ENCODE assay signal across 8 cellular contexts in genomic region chr1:113042336-113043143, GRCh38. TPM values are rescaled to one million over a fixed set of nuclear protein-coding genes. Genes with fewer than 3 reads are reported as not detected.
DNase-seq lines count a peak whose midpoint lies in the region; ATAC-seq and TF ChIP-seq lines count a peak whose summit lies in the region.

No MANE protein-coding gene starts in this region.

- WGBS in mammary epithelial cell (ENCODE audit: low coverage, missing lambda C conversion rate) = under 1% methylated on average over 10 of the region's 11 CpGs
- WGBS in sigmoid colon, 2 donors = 12 to 14% methylated on average over 11 of the region's 11 CpGs

- H3K79me2 ChIP-seq in mammary epithelial cell (ENCODE audit: insufficient read depth, low read length) = no peaks in the 10 kb centered on the region

- no peaks in the 10 kb centered on the region for H4K20me1 ChIP-seq in mammary epithelial cell (ENCODE audit: insufficient read depth, low read length)

- H3K4me1 ChIP-seq in Panc1 (ENCODE audit: control insufficient read depth, insufficient read depth, low read length) (no peaks in the 10 kb centered on the region), mammary epithelial cell (ENCODE audit: insufficient read depth, low read length) (peaks cover 31% of the 10 kb centered on the region), sigmoid colon (peaks cover 0 to 14% (median 10%) of the 10 kb centered on the region in 4 donors)

- CTCF ChIA-PET in Panc1 (lab: Charles Lee) = interaction anchor here (0.6 to 1.5 kb wide), 12 partner anchors 30 to 1384 kb away, joined by 3 to 13 read pairs (median 5); partner anchors contain the start of gene LRIG2
- CTCF ChIA-PET in mammary epithelial cell (lab: Charles Lee; ENCODE audit: low non-redundant PET) = interaction anchor here (0.5 to 0.9 kb wide), 5 partner anchors 94 to 326 kb away, joined by 3 to 17 read pairs (median 4); no protein-coding TSS in a partner anchor

- dilution Hi-C loops in mammary epithelial cell (cut with HindIII; ENCODE audit: low sequenced_read_pairs) = loop anchor here (5.0 kb wide), 3 partner anchors 95 to 325 kb away; partner anchors contain the start of gene PPM1J

- no peak for TF ChIP-seq EP300 in sigmoid colon (IDR thresholded peaks at IDR 0.05)

- peak; percentile 74 for ATAC-seq in GM18867 (IDR thresholded peaks at IDR 0.05; ENCODE audit: unreplicated experiment)
- ATAC-seq in Panc1 = peak; percentile 98

- no peak overlapping the region for H3K4me3 ChIP-seq in Panc1 (ENCODE audit: low read depth in 2 of 2, low read length in 2 of 2)
- H3K4me3 ChIP-seq in mammary epithelial cell (replicated peaks in 1 of 3; ENCODE audit: insufficient read depth in 1 of 3, low read depth in 2 of 3, low read length in 3 of 3) = no peak overlapping the region
- H3K4me3 ChIP-seq in iPS-18c (ENCODE audit: insufficient read depth, low read depth, low read length) = peak overlapping the region; percentile 25
- H3K4me3 ChIP-seq in sigmoid colon = no peak overlapping the region

- H3K27ac ChIP-seq in Panc1 (ENCODE audit: low read length) (no peak overlapping the region), mammary epithelial cell (ENCODE audit: insufficient read depth, low read depth, low read length) (peak overlapping the region; percentile 79), sigmoid colon (peak overlapping the region in 1 of 4 donors; percentile 39)

- H3K9ac ChIP-seq in mammary epithelial cell (ENCODE audit: insufficient read depth, low read length) = peak overlapping the region; percentile 56

- H3K36me3 ChIP-seq in Panc1 (ENCODE audit: control insufficient read depth, insufficient read depth, low read length) = no peaks in the 10 kb centered on the region
- no peaks in the 10 kb centered on the region for H3K36me3 ChIP-seq in mammary epithelial cell (ENCODE audit: insufficient read depth, low read length)
- no peaks in the 10 kb centered on the region for H3K36me3 ChIP-seq in sigmoid colon

- peak; percentile 77 for TF ChIP-seq CTCF in Panc1 (IDR thresholded peaks at IDR 0.05)
- TF ChIP-seq CTCF in mammary epithelial cell (conservative IDR thresholded peaks at IDR 0.05 in 1 of 2, IDR thresholded peaks at IDR 0.05 in 1 of 2; ENCODE audit: extremely low read depth in 1 of 2, insufficient read depth in 1 of 2, low read depth in 1 of 2, low read length in 2 of 2) = peak; percentile 41 to 71
- TF ChIP-seq CTCF in sigmoid colon (IDR thresholded peaks at IDR 0.05) = peak; percentile 51 to 67 (median 60)

- in situ Hi-C loops in Panc1 (cut with HindIII; ENCODE audit: low pct_unique_long_range_greater_than_20kb, low sequenced_read_pairs) (no loop called here), mammary epithelial cell (cut with MboI; ENCODE audit: low sequenced_read_pairs in 2 of 2) (loop anchor here (5.0 to 10.0 kb wide), 5 partner anchors 85 to 235 kb away; partner anchors contain the start of gene SLC16A1 (in 1 of the 2))

- H3K4me2 ChIP-seq in mammary epithelial cell (ENCODE audit: insufficient read depth, low read depth, low read length) = peak overlapping the region; percentile 68

- H3K9me3 ChIP-seq in Panc1 (ENCODE audit: control insufficient read depth, insufficient read depth, low read depth, low read length) (no peaks in the 10 kb centered on the region), mammary epithelial cell (replicated peaks; ENCODE audit: insufficient read depth, low read length) (no peaks in the 10 kb centered on the region), iPS-18c (ENCODE audit: control insufficient read depth, insufficient read depth, low read length) (no peaks in the 10 kb centered on the region), sigmoid colon (no peaks in the 10 kb centered on the region)

- intact Hi-C loops in Panc1 (cut with micrococcal nuclease; ENCODE audit: unreplicated experiment) = loop anchor here (1.0 to 10.0 kb wide), 4 partner anchors 88 to 325 kb away; partner anchors contain the start of genes PPM1J and SLC16A1
- intact Hi-C loops in mammary epithelial cell (cut with micrococcal nuclease) = loop anchor here (1.0 kb wide), 4 partner anchors 87 to 326 kb away; no protein-coding TSS in a partner anchor
- intact Hi-C loops in sigmoid colon (cut with DNase I) = loop anchor here (1.0 to 5.0 kb wide), 4 partner anchors 85 to 324 kb away; partner anchors contain the start of gene SLC16A1

- BruUV-seq in Panc1 (replicated peaks; lab: Mats Ljungman, UMichigan) (no TSS peak), mammary epithelial cell (replicated peaks; lab: Mats Ljungman, UMichigan) (no TSS peak)

- peak overlapping the region; percentile 75 for H2AFZ ChIP-seq in mammary epithelial cell (ENCODE audit: low read depth, low read length)

- DNase-seq in C1 segment of cervical spinal cord (lab: John Stamatoyannopoulos, UW) = peak in 13 of 14 donors; percentile 15 to 82 (median 70)
- peak; percentile 67 for DNase-seq in HPDE6-E6E7 (ENCODE audit: extremely low spot score)
- peak; percentile 28 for DNase-seq in Panc1 (ENCODE audit: low read depth, low spot score)
- DNase-seq in mammary epithelial cell = peak; percentile 84
- peak; percentile 84 for DNase-seq in sigmoid colon
- DNase-seq in effector CD4-positive, alpha-beta T cell = no peak

- no peaks in the 10 kb centered on the region for H3K27me3 ChIP-seq in Panc1 (ENCODE audit: control insufficient read depth, insufficient read depth, low read length)
- no peaks in the 10 kb centered on the region for H3K27me3 ChIP-seq in mammary epithelial cell (ENCODE audit: insufficient read depth, low read length)
- H3K27me3 ChIP-seq in sigmoid colon = no peaks in the 10 kb centered on the region

- no peak for TF ChIP-seq POLR2A in sigmoid colon (IDR thresholded peaks at IDR 0.05)

- POLR2A ChIA-PET in Panc1 (lab: Charles Lee) = no interaction called here

RNA-seq across cellular contexts. Expression of gene LRIG2, which starts 30.5 kb away (rescaled TPM):
- total RNA-seq in Panc1 (2021; ENCODE audit: unreplicated experiment) = 8.9 TPM
- polyA plus RNA-seq in Panc1 (2012; ENCODE audit: insufficient read length) = 2.3 TPM
- total RNA-seq in mammary epithelial cell = 10 to 100 TPM; 11.6 to 17.3 TPM
- polyA plus RNA-seq in mammary epithelial cell = 4.6 TPM
- polyA minus RNA-seq in mammary epithelial cell = 7.1 TPM
- 10 to 100 TPM; 14.1 to 24.2 (median 17.4) TPM for total RNA-seq in sigmoid colon
- 1 to 10 TPM; 1.2 to 7.5 (median 1.2) TPM for polyA plus RNA-seq in sigmoid colon
